ENCODE assay signal across 16 cellular contexts in the genomic region with DNA sequence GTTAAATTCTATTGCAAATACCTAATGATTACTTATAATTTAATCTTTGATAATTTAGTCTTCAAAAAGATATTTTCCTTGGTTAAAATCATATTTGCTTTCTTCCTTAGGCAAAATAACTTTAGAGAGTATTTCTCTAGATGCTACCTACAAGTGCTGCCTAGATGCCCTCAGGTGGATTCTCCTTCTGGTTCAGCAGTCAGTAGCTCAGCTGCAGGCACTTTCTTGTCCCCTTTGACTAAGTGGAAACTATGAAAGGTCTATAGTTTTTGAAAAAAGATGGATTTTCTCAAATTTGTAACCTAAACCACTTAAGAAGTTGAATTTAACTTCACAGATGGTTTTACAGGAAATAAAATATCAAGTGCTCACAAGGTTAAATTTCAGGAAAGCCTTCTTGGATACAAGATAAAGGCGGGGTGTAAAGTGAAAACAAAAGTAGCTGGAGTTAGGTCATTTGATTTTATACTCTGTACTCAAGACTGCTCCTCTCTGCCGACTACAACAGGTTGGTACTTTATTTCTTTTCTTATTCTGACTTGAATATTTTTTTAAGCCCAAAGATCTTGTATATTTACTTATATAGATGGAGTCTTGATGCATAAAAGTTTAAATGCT. TPM values are rescaled to one million over a fixed set of nuclear protein-coding genes. Genes with fewer than 3 reads are reported as not detected.
A peak's percentile ranks its signal among the peaks of the same experiment; 100 is the strongest.
DNase-seq lines count a peak whose midpoint lies in the region; ATAC-seq and TF ChIP-seq lines count a peak whose summit lies in the region.
"Had no signal": no experiment of that assay in that cellular context is flagged by ENCODE, and none has a peak within 500 bp of the region (broad histone marks: within the 10 kb centered on the region; RNA-seq: fewer than 3 reads in every experiment).

A gene (plus strand): TSS at position 455 of the 618 bp plus-strand sequence. CDS start 3,128 bp downstream, outside the sequence.

- H3K27me3 ChIP-seq in heart left ventricle (no peaks in the 10 kb centered on the region), left lung (no peaks in the 10 kb centered on the region)

- WGBS in heart left ventricle, 4 donors, result 34 to 47% (median 44%) methylated on average over 2 of the region's 2 CpGs

- ATAC-seq in heart left ventricle (peak in 2 of 4 donors; percentile 58 to 80), Right ventricle myocardium inferior (no peak), left lung (peak; percentile 87), GM18511 (IDR thresholded peaks at IDR 0.05; ENCODE audit: unreplicated experiment) (no peak), GM21825 (IDR thresholded peaks at IDR 0.05; ENCODE audit: unreplicated experiment) (no peak)
- ATAC-seq: naive thymus-derived CD8-positive, alpha-beta T cell had no signal

- H3K36me3 ChIP-seq in heart left ventricle (peaks cover 0 to 22% (median 7%) of the 10 kb centered on the region in 9 donors), left lung (peaks cover 0 to 13% of the 10 kb centered on the region in 2 donors)

- intact Hi-C loops in heart left ventricle (cut with DNase I), result no loop called here
- intact Hi-C loops in Right ventricle myocardium inferior (cut with DNase I), result no loop called here
- intact Hi-C loops in left lung (cut with DNase I), result no loop called here

- H3K4me3 ChIP-seq in heart left ventricle (peak within 1 kb of the TSS in 9 of 12 donors; percentile 1 to 59 (median 42)), left lung (peak within 1 kb of the TSS; percentile 2 to 13)

- TF ChIP-seq CTCF in heart left ventricle (IDR thresholded peaks at IDR 0.05), result no peak
- TF ChIP-seq CTCF in left lung (IDR thresholded peaks at IDR 0.05), result no peak

- H3K9me3 ChIP-seq in heart left ventricle (no peaks in the 10 kb centered on the region), left lung (no peaks in the 10 kb centered on the region)

- H3K4me1 ChIP-seq in heart left ventricle (peaks cover 0 to 16% (median 0%) of the 10 kb centered on the region in 12 donors), left lung (peaks cover 0 to 14% of the 10 kb centered on the region in 2 donors)

- DNase-seq in heart left ventricle (no peak), Right ventricle myocardium inferior (ENCODE audit: missing footprints) (no peak), dermis blood vessel endothelial cell (peak; percentile 30), left lung (no peak), ureter (ENCODE audit: low spot score) (no peak), occipital lobe (lab: John Stamatoyannopoulos, UW) (no peak)
- DNase-seq: activated CD4-positive, alpha-beta T cell treated with anti-CD3 and anti-CD28 coated beads, Interleukin-2, amount 10 ng/mL, durations not matched to agents 7 days and 5 days; central memory CD4-positive, alpha-beta T cell; DMS79 treated with DMSO at 0.1 percent for 48 hours; naive thymus-derived CD8-positive, alpha-beta T cell; NCI-H2029 treated with DMSO at 0.1 percent for 48 hours had no signal

- TF ChIP-seq POLR2A in heart left ventricle (IDR thresholded peaks at IDR 0.05), result no peak

- H3K27ac ChIP-seq in heart left ventricle, result peak within 1 kb of the TSS in 7 of 12 donors; percentile 2 to 49 (median 32)
- H3K27ac ChIP-seq in left lung, result peak within 1 kb of the TSS in 1 of 2 donors; percentile 35
- H3K27ac ChIP-seq: KMS-11 had no signal

RNA-seq across cellular contexts. Expression of the gene that starts here (rescaled TPM):
- 1 to 10 TPM in 7 of 9 donors, under 1 TPM in 2; 0.69 to 3.0 (median 2.0) TPM for total RNA-seq in heart left ventricle
- polyA plus RNA-seq in heart left ventricle, result 1 to 10 TPM in 1 of 2 donors, under 1 TPM in 1; 0.64 to 2.2 TPM
- total RNA-seq in Right ventricle myocardium inferior, result 2.8 TPM
- 0.85 and 0.93 TPM in 2 replicates for total RNA-seq in dermis blood vessel endothelial cell
- total RNA-seq in left lung, result 1 to 10 TPM; 4.8 to 6.9 TPM
- total RNA-seq in ureter, result 10.4 TPM
- 0.16 TPM for total RNA-seq in occipital lobe
- total RNA-seq: activated T-helper 2 cell treated with anti-CD3 and anti-CD28 coated beads, Interferon-gamma antibody, Interleukin-2, Interleukin-4, amounts not matched to agents 10 μg/mL and 5 μg/mL and 100 μg/mL, durations not matched to agents 14 hours and 24 hours and 36 hours; T-helper 1 cell treated with Interleukin-12 subunit alpha and Interleukin-12 subunit beta and Interleukin-4 antibody, amounts not matched to agents 30 ng/mL and 1 ng/mL, for 36 hours had no signal

Comparison
In these comparisons a context has a peak if more than half of its experiments do, and no peak if none do; other contexts are left out.
1. Peak in DNase-seq in dermis blood vessel endothelial cell; RNA of the gene not detected or under 1 TPM.